18 cellular contexts compared by ENCODE assay signal in genomic region chr20:29298759-29299613, GRCh38.
DNase-seq lines count a peak whose midpoint lies in the region; ATAC-seq and TF ChIP-seq lines count a peak whose summit lies in the region.
"Had no signal": no experiment of that assay in that cellular context is flagged by ENCODE, and none has a peak within 500 bp of the region (broad histone marks: within the 10 kb centered on the region; RNA-seq: fewer than 3 reads in every experiment).

No MANE protein-coding gene starts in this region.

- peaks cover 10% of the 10 kb centered on the region for H3K36me3 Mint-ChIP-seq in natural killer cell treated with Interleukin-12 subunit alpha and Interleukin-12 subunit beta and Interleukin-15 and Interleukin-18, amount 100 ng/mL, for 72 hours

- no peaks in the 10 kb centered on the region for H3K27me3 Mint-ChIP-seq in natural killer cell treated with Interleukin-12 subunit alpha and Interleukin-12 subunit beta and Interleukin-15 and Interleukin-18, amount 100 ng/mL, for 72 hours
- H3K27me3 Mint-ChIP-seq: CD4-positive, alpha-beta memory T cell had no signal

- no peak overlapping the region for H3K27ac Mint-ChIP-seq in natural killer cell treated with Interleukin-12 subunit alpha and Interleukin-12 subunit beta and Interleukin-15 and Interleukin-18, amount 100 ng/mL, for 72 hours
- H3K27ac Mint-ChIP-seq: CD4-positive, alpha-beta memory T cell had no signal

- no peak overlapping the region for H3K4me3 ChIP-seq in choroid plexus epithelial cell (ENCODE audit: low read depth, low read length)
- no peak overlapping the region for H3K4me3 ChIP-seq in fibroblast of mammary gland (ENCODE audit: control insufficient read depth, low read depth, low read length)
- H3K4me3 ChIP-seq: BLaER1 treated with 17β-estradiol and CSF1 and Interleukin-3, amounts not matched to agents 10 nM and 100 nM had no signal

- no peak overlapping the region for H3K4me3 Mint-ChIP-seq in natural killer cell treated with Interleukin-12 subunit alpha and Interleukin-12 subunit beta and Interleukin-15 and Interleukin-18, amount 100 ng/mL, for 72 hours
- H3K4me3 Mint-ChIP-seq: CD4-positive, alpha-beta memory T cell had no signal

- no peaks in the 10 kb centered on the region for H3K4me1 Mint-ChIP-seq in natural killer cell treated with Interleukin-12 subunit alpha and Interleukin-12 subunit beta and Interleukin-15 and Interleukin-18, amount 100 ng/mL, for 72 hours (ENCODE audit: low read depth in 2 of 2)
- H3K4me1 Mint-ChIP-seq: CD4-positive, alpha-beta memory T cell had no signal

- no peak for TF ChIP-seq CTCF in choroid plexus epithelial cell (conservative IDR thresholded peaks at IDR 0.05; ENCODE audit: low read depth, low read length)
- no peak for TF ChIP-seq CTCF in fibroblast of mammary gland (conservative IDR thresholded peaks at IDR 0.05; ENCODE audit: control insufficient read depth, insufficient read depth, low read depth, low read length)

- no peak for ATAC-seq in HG03460 (IDR thresholded peaks at IDR 0.05; ENCODE audit: unreplicated experiment)
- ATAC-seq in HG02623 (IDR thresholded peaks at IDR 0.05; ENCODE audit: unreplicated experiment) = no peak
- no peak for ATAC-seq in natural killer cell treated with Interleukin-12 subunit alpha and Interleukin-12 subunit beta and Interleukin-15 and Interleukin-18, amount 100 ng/mL, for 72 hours

- DNase-seq in LHCN-M2 (ENCODE audit: low read depth) (peak; percentile 14), choroid plexus epithelial cell (ENCODE audit: low read depth) (peak; percentile 10), fibroblast of mammary gland (ENCODE audit: low read depth) (peak; percentile 17), smooth muscle cell of the brain vasculature (ENCODE audit: low read depth, low spot score) (peak; percentile 31)
- DNase-seq in natural killer cell treated with Interleukin-12 subunit alpha and Interleukin-12 subunit beta and Interleukin-15 and Interleukin-18, amount 100 ng/mL, for 72 hours (ENCODE audit: low spot score) = no peak
- DNase-seq: CD4-positive, alpha-beta memory T cell; DMS153; Karpas-422; NCI-H1694; NCI-H2081; NCI-H2171; NCI-H446; NCI-H526; OCI-M1; Right ventricle myocardium superior had no signal

- H3K9me3 Mint-ChIP-seq in natural killer cell treated with Interleukin-12 subunit alpha and Interleukin-12 subunit beta and Interleukin-15 and Interleukin-18, amount 100 ng/mL, for 72 hours = peaks cover 18% of the 10 kb centered on the region
